ENCODE assay signal across 1 cellular context in genomic region chr19:4723465-4724251, GRCh38.
TF ChIP-seq lines count a peak whose summit lies in the region.

Gene DPP9 (minus strand): TSS chr19:4723842. CDS start chr19:4719906, 3,936 bp downstream.

TF ChIP-seq in GM12878, 131 proteins besides CTCF, POLR2A, EP300 and RAD21 (continued from another document and continues in another):
- TF ChIP-seq CREB1 (IDR thresholded peaks at IDR 0.05; ENCODE audit: low read depth) (peak; percentile 92), ZNF622 (IDR thresholded peaks at IDR 0.05) (no peak), NFYA (IDR thresholded peaks at IDR 0.05; ENCODE audit: borderline replicate concordance, low read depth, low read length) (no peak), DPF2 (IDR thresholded peaks at IDR 0.05) (peak; percentile 85), TCF7 (IDR thresholded peaks at IDR 0.05; ENCODE audit: borderline replicate concordance) (peak; percentile 65; the same call in 1 of the 2 replicates), HDAC2 (IDR thresholded peaks at IDR 0.05) (no peak), CBX5 (IDR thresholded peaks at IDR 0.05; ENCODE audit: low read depth) (no peak), CHD1 (IDR thresholded peaks at IDR 0.05; ENCODE audit: low read depth, low read length) (peak; percentile 100), RB1 (IDR thresholded peaks at IDR 0.05; ENCODE audit: borderline replicate concordance) (peak; percentile 94; the same call in 1 of the 2 replicates), EGR1 (IDR thresholded peaks at IDR 0.05; ENCODE audit: borderline replicate concordance in 1 of 2, low read depth in 2 of 2, low read length in 2 of 2) (peak in 1 of 2 experiments; percentile 43; a peak in 1 of 3 replicates), HDAC6 (IDR thresholded peaks at IDR 0.05; ENCODE audit: unreplicated experiment) (no peak), HSF1 (IDR thresholded peaks at IDR 0.05; ENCODE audit: low read depth, low read length) (peak; percentile 87; the same call in 1 of the 2 replicates), ATF7 (IDR thresholded peaks at IDR 0.05; ENCODE audit: low read depth) (peak; percentile 99), MLLT1 (IDR thresholded peaks at IDR 0.05) (peak; percentile 74), PBX3 (IDR thresholded peaks at IDR 0.05; ENCODE audit: insufficient replicate concordance, low read depth, low read length) (no peak), CBX3 (IDR thresholded peaks at IDR 0.05; ENCODE audit: borderline replicate concordance, low read depth) (no peak), ZZZ3 (IDR thresholded peaks at IDR 0.05; ENCODE audit: control insufficient read depth, insufficient read length, low read depth) (no peak), ZBTB4 (CRISPR knock-in tag; IDR thresholded peaks at IDR 0.05) (no peak), GATAD2B (conservative IDR thresholded peaks at IDR 0.05; ENCODE audit: low read depth) (peak; percentile 96; the same call in 1 of the 2 replicates), NR2C1 (IDR thresholded peaks at IDR 0.05) (peak; percentile 100), LARP7 (IDR thresholded peaks at IDR 0.05) (peak; percentile 99), POLR2AphosphoS2 (IDR thresholded peaks at IDR 0.05; ENCODE audit: low read depth, low read length) (peak; percentile 43; the same call in 1 of the 2 replicates), POU2F2 (IDR thresholded peaks at IDR 0.05; ENCODE audit: borderline replicate concordance, low read depth, low read length) (peak; percentile 82; the same call in 2 of the 3 replicates), FOXM1 (IDR thresholded peaks at IDR 0.05; ENCODE audit: low read depth, low read length) (peak; percentile 49), IRF4 (IDR thresholded peaks at IDR 0.05; ENCODE audit: low read depth, low read length) (peak; percentile 83), NFXL1 (IDR thresholded peaks at IDR 0.05; ENCODE audit: borderline replicate concordance) (0 out of 2 replicates have a peak, but pooled peaks have one; percentile 72), POLR2AphosphoS5 (IDR thresholded peaks at IDR 0.05; ENCODE audit: low read length) (peak; percentile 73; the same call in 1 of the 2 replicates), RFX5 (IDR thresholded peaks at IDR 0.05; ENCODE audit: low read depth, low read length) (peak; percentile 74), SRF (IDR thresholded peaks at IDR 0.05; ENCODE audit: low read depth in 2 of 2, low read length in 2 of 2) (peak; percentile 11 to 82; a peak in 2 of 4 replicates), STAT1 (conservative IDR thresholded peaks at IDR 0.05) (peak; percentile 100), RBBP5 (conservative IDR thresholded peaks at IDR 0.05) (no peak), IRF5 (IDR thresholded peaks at IDR 0.05; ENCODE audit: borderline replicate concordance) (no peak), FOS (IDR thresholded peaks at IDR 0.05; ENCODE audit: borderline replicate concordance, extremely low read depth, insufficient read length) (no peak), SMAD5 (IDR thresholded peaks at IDR 0.05; ENCODE audit: low read depth) (no peak)
- TF ChIP-seq, protein P1, sequence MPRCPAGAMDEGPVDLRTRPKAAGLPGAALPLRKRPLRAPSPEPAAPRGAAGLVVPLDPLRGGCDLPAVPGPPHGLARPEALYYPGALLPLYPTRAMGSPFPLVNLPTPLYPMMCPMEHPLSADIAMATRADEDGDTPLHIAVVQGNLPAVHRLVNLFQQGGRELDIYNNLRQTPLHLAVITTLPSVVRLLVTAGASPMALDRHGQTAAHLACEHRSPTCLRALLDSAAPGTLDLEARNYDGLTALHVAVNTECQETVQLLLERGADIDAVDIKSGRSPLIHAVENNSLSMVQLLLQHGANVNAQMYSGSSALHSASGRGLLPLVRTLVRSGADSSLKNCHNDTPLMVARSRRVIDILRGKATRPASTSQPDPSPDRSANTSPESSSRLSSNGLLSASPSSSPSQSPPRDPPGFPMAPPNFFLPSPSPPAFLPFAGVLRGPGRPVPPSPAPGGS (IDR thresholded peaks at IDR 0.05; ENCODE audit: borderline replicate concordance, insufficient read depth, low read depth, low read length, poor library complexity, severe bottlenecking) = no peak
- TF ChIP-seq, protein P2, sequence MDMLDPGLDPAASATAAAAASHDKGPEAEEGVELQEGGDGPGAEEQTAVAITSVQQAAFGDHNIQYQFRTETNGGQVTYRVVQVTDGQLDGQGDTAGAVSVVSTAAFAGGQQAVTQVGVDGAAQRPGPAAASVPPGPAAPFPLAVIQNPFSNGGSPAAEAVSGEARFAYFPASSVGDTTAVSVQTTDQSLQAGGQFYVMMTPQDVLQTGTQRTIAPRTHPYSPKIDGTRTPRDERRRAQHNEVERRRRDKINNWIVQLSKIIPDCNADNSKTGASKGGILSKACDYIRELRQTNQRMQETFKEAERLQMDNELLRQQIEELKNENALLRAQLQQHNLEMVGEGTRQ (IDR thresholded peaks at IDR 0.05; ENCODE audit: borderline replicate concordance, low read depth, low read length) = no peak
- TF ChIP-seq, protein P3, sequence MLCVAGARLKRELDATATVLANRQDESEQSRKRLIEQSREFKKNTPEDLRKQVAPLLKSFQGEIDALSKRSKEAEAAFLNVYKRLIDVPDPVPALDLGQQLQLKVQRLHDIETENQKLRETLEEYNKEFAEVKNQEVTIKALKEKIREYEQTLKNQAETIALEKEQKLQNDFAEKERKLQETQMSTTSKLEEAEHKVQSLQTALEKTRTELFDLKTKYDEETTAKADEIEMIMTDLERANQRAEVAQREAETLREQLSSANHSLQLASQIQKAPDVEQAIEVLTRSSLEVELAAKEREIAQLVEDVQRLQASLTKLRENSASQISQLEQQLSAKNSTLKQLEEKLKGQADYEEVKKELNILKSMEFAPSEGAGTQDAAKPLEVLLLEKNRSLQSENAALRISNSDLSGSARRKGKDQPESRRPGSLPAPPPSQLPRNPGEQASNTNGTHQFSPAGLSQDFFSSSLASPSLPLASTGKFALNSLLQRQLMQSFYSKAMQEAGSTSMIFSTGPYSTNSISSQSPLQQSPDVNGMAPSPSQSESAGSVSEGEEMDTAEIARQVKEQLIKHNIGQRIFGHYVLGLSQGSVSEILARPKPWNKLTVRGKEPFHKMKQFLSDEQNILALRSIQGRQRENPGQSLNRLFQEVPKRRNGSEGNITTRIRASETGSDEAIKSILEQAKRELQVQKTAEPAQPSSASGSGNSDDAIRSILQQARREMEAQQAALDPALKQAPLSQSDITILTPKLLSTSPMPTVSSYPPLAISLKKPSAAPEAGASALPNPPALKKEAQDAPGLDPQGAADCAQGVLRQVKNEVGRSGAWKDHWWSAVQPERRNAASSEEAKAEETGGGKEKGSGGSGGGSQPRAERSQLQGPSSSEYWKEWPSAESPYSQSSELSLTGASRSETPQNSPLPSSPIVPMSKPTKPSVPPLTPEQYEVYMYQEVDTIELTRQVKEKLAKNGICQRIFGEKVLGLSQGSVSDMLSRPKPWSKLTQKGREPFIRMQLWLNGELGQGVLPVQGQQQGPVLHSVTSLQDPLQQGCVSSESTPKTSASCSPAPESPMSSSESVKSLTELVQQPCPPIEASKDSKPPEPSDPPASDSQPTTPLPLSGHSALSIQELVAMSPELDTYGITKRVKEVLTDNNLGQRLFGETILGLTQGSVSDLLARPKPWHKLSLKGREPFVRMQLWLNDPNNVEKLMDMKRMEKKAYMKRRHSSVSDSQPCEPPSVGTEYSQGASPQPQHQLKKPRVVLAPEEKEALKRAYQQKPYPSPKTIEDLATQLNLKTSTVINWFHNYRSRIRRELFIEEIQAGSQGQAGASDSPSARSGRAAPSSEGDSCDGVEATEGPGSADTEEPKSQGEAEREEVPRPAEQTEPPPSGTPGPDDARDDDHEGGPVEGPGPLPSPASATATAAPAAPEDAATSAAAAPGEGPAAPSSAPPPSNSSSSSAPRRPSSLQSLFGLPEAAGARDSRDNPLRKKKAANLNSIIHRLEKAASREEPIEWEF (IDR thresholded peaks at IDR 0.05; ENCODE audit: insufficient replicate concordance, low read depth, low read length) = no peak
- TF ChIP-seq, protein P4, sequence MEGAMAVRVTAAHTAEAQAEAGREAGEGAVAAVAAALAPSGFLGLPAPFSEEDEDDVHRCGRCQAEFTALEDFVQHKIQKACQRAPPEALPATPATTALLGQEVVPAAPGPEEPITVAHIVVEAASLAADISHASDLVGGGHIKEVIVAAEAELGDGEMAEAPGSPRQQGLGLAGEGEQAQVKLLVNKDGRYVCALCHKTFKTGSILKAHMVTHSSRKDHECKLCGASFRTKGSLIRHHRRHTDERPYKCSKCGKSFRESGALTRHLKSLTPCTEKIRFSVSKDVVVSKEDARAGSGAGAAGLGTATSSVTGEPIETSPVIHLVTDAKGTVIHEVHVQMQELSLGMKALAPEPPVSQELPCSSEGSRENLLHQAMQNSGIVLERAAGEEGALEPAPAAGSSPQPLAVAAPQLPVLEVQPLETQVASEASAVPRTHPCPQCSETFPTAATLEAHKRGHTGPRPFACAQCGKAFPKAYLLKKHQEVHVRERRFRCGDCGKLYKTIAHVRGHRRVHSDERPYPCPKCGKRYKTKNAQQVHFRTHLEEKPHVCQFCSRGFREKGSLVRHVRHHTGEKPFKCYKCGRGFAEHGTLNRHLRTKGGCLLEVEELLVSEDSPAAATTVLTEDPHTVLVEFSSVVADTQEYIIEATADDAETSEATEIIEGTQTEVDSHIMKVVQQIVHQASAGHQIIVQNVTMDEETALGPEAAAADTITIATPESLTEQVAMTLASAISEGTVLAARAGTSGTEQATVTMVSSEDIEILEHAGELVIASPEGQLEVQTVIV (IDR thresholded peaks at IDR 0.05; ENCODE audit: borderline replicate concordance, partially characterized antibody) = peak; percentile 90
